Comparison of ENCODE assay signal across 8 cellular contexts in the genomic region with DNA sequence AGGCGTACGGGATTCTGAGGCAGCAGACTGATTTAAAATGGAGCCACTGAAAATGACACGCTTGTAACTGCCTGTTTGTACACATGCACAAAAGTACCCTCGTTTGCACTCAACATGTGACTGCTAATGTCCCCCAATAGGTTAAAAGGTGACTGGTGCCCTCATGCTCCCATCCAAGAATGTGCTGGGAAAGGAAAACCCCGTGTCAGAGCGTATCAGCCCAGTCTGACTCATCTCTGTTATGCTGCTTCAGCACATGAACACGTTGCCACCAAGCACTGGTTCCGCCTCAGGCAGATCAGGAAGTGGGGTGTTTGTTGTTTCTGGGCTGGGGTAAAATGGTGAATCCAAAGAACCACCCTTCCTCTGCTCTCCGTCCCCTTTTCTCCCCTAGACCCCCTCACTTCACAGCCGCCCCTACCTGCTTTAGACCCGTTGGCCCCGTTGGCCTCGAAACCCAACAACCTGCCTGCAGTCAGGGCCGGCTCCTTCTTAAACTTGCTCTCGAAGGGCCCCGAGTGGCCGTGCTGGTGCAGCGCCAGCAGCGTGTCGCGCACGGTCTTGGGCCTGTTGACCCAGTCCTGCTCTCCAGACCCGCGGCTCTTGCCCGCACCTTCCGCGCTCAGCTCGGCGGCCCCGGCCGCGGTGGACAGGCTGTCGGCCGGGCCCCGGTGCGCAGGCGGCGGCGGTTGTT. TPM values are rescaled to one million over a fixed set of nuclear protein-coding genes. Genes with fewer than 3 reads are reported as not detected.
DNase-seq lines count a peak whose midpoint lies in the region; ATAC-seq, FAIRE-seq and TF ChIP-seq lines count a peak whose summit lies in the region.

No MANE protein-coding gene starts in this region.

- H3K4me3 ChIP-seq in kidney (ENCODE audit: low read length in 2 of 2), result peak overlapping the region; percentile 77 to 92

- H3K9ac ChIP-seq in kidney (ENCODE audit: low read length in 2 of 2), result peak overlapping the region; percentile 78 to 99

- peak; percentile 18 for ATAC-seq in HG02678 (IDR thresholded peaks at IDR 0.05; ENCODE audit: unreplicated experiment)

- TF ChIP-seq CTCF in GM10266 (IDR thresholded peaks at IDR 0.05; ENCODE audit: control insufficient read depth, insufficient read depth, low read depth, missing control alignments) (peak; percentile 22), kidney (IDR thresholded peaks at IDR 0.05; ENCODE audit: borderline replicate concordance, extremely low read depth, insufficient read depth) (no peak)

- H3K9me3 ChIP-seq in kidney (ENCODE audit: control insufficient read depth in 1 of 2, low read length in 2 of 2), result no peaks in the 10 kb centered on the region

- intact Hi-C loops in kidney (cut with DNase I), result loop anchor here (10.0 kb wide), 1 partner anchor 477 kb away; no protein-coding TSS in a partner anchor

- peaks cover 18 to 19% of the 10 kb centered on the region in 2 donors for H3K4me1 ChIP-seq in kidney (ENCODE audit: control insufficient read depth in 1 of 2, insufficient read depth in 1 of 2, low read depth in 1 of 2, low read length in 2 of 2)

- FAIRE-seq in kidney (lab: Jason Lieb, UNC), result no peak

- peak overlapping the region; percentile 99 for H3K27ac ChIP-seq in caudate nucleus (ENCODE audit: low read depth, low read length)
- peak overlapping the region; percentile 100 for H3K27ac ChIP-seq in kidney (ENCODE audit: low read depth in 2 of 2, low read length in 2 of 2)

- DNase-seq in GM10266 (ENCODE audit: extremely low spot score) (peak; percentile 76), NCI-H2227 (lab: John Stamatoyannopoulos, UW; ENCODE audit: unreplicated experiment) (peak; percentile 62), caudate nucleus (lab: John Stamatoyannopoulos, UW) (peak in 56 of 61 donors; percentile 21 to 83 (median 62)), kidney (peak; percentile 92), NCI-H1048 (lab: John Stamatoyannopoulos, UW) (no peak)
- peak; percentile 31 to 60 (median 47) for DNase-seq in activated CD4-positive, CD25-positive, alpha-beta regulatory T cell (lab: John Stamatoyannopoulos, UW)
- peak; percentile 79 for DNase-seq in stimulated activated CD4-positive, alpha-beta T cell treated with anti-CD3 and anti-CD28 coated beads, Interleukin-15, amount 100 ng/mL, for 24 hours

- H3K36me3 ChIP-seq in kidney (ENCODE audit: control insufficient read depth in 1 of 2, insufficient read depth in 2 of 2, low read length in 2 of 2), result peaks cover 7 to 42% of the 10 kb centered on the region in 2 donors

RNA-seq across cellular contexts. Expression of gene IRF2BP2, which starts 1.8 kb away (rescaled TPM):
- total RNA-seq in kidney, result 130 TPM
- polyA plus RNA-seq in kidney (ENCODE audit: insufficient read depth, low read depth, low replicate concordance), result 53.8 TPM
